8 cellular contexts compared by ENCODE assay signal in genomic region chr6:1603708-1604346, GRCh38. TPM values are rescaled to one million over a fixed set of nuclear protein-coding genes. Genes with fewer than 3 reads are reported as not detected.
DNase-seq lines count a peak whose midpoint lies in the region; ATAC-seq and TF ChIP-seq lines count a peak whose summit lies in the region.

No MANE protein-coding gene starts in this region.

- intact Hi-C loops in right cardiac atrium (cut with DNase I) = loop anchor here (5.0 to 10.0 kb wide), 13 partner anchors 498 to 1141 kb away; no protein-coding TSS in a partner anchor

- H3K27me3 ChIP-seq in GM23338 (ENCODE audit: insufficient read depth) (peaks cover 72% of the 10 kb centered on the region), right cardiac atrium (ENCODE audit: control insufficient read depth, insufficient read depth) (no peaks in the 10 kb centered on the region)

- peak; percentile 69 for DNase-seq in GM23338 (ENCODE audit: low spot score)
- DNase-seq in right cardiac atrium = no peak
- no peak for DNase-seq in skeletal muscle cell (ENCODE audit: low read depth)
- DNase-seq in activated CD4-positive, alpha-beta T cell treated with anti-CD3 and anti-CD28 coated beads, Interleukin-2, amount 50 U/mL, for 4 hours = no peak
- DNase-seq in hepatic stellate cell (ENCODE audit: low spot score) = no peak

- no peaks in the 10 kb centered on the region for H3K79me2 ChIP-seq in GM23338 (replicated peaks; ENCODE audit: insufficient read depth)

- H2AFZ ChIP-seq in GM23338 = peak overlapping the region; percentile 96; the same call in 1 of the 2 replicates

- H3K4me2 ChIP-seq in GM23338 = peak overlapping the region; percentile 83

- H3F3A ChIP-seq in GM23338 (replicated peaks; ENCODE audit: low read depth) = peaks cover 7% of the 10 kb centered on the region; the same call in 1 of the 2 replicates

- H3K4me3 Mint-ChIP-seq in GM23338 = peak overlapping the region; percentile 53

- H3K27me3 Mint-ChIP-seq in GM23338 (ENCODE audit: insufficient read depth, low read depth, poor library complexity) = peaks cover 85% of the 10 kb centered on the region

- H3K9me2 ChIP-seq in GM23338 (ENCODE audit: insufficient read depth) = no peaks in the 10 kb centered on the region

- H3K27ac ChIP-seq in GM23338 (ENCODE audit: low read depth) (no peak overlapping the region), right cardiac atrium (ENCODE audit: low read length) (no peak overlapping the region)

- no peaks in the 10 kb centered on the region; the same call in 2 of the 3 replicates for H3K36me3 Mint-ChIP-seq in GM23338 (ENCODE audit: low read depth)

- peaks cover 4% of the 10 kb centered on the region; the same call in 1 of the 2 replicates for H4K20me1 ChIP-seq in GM23338 (replicated peaks; ENCODE audit: insufficient read depth)

- WGBS in right cardiac atrium = 50% methylated on average over 27 of the region's 27 CpGs

- no peaks in the 10 kb centered on the region for H3K36me3 ChIP-seq in GM23338 (ENCODE audit: insufficient read depth)

- TF ChIP-seq CTCF in GM23338 (conservative IDR thresholded peaks at IDR 0.05; ENCODE audit: low read depth in 2 of 2) = no peak

- no peak overlapping the region for H3K27ac Mint-ChIP-seq in GM23338

- peaks cover 37% of the 10 kb centered on the region for H3K4me1 Mint-ChIP-seq in GM23338

- ATAC-seq in GM23338 (peak; percentile 3), SK-N-SH treated with all-trans-retinoic acid at 6 μM for 48 hours (peak; percentile 48), right cardiac atrium (peak in 1 of 2 donors; percentile 2), HG03196 (IDR thresholded peaks at IDR 0.05; ENCODE audit: unreplicated experiment) (no peak), HG03039 (IDR thresholded peaks at IDR 0.05; ENCODE audit: unreplicated experiment) (no peak)

- H3K4me3 ChIP-seq in GM23338 (peak overlapping the region; percentile 53), right cardiac atrium (ENCODE audit: low read length) (peak overlapping the region; percentile 37), skeletal muscle cell (ENCODE audit: low read depth, low read length) (peak overlapping the region; percentile 40)

- H3K9me3 ChIP-seq in right cardiac atrium (ENCODE audit: control insufficient read depth, low read length) = no peaks in the 10 kb centered on the region

- H3K4me1 ChIP-seq in GM23338 (ENCODE audit: insufficient read depth) (peaks cover 26% of the 10 kb centered on the region), right cardiac atrium (ENCODE audit: control insufficient read depth, insufficient read depth, low read length) (no peaks in the 10 kb centered on the region)

- peaks cover 2% of the 10 kb centered on the region; the same call in 1 of the 3 replicates for H3K9me3 Mint-ChIP-seq in GM23338

TF ChIP-seq in GM23338, 12 proteins besides CTCF, POLR2A, EP300 and RAD21:
- TF ChIP-seq NANOG (IDR thresholded peaks at IDR 0.05; ENCODE audit: borderline replicate concordance) = no peak
- TF ChIP-seq CREB1 (CRISPR knock-in tag; IDR thresholded peaks at IDR 0.05; ENCODE audit: low read depth) = peak; percentile 35

TF ChIP-seq in SK-N-SH treated with all-trans-retinoic acid at 6 μM for 48 hours, 23 proteins besides CTCF, POLR2A, EP300 and RAD21:
- TF ChIP-seq TOX (CRISPR knock-in tag; IDR thresholded peaks at IDR 0.05; ENCODE audit: borderline replicate concordance) = no peak
- TF ChIP-seq OSR1 (CRISPR knock-in tag; IDR thresholded peaks at IDR 0.05) = no peak
- no peak for TF ChIP-seq TSHZ2 (CRISPR knock-in tag; IDR thresholded peaks at IDR 0.05)
- no peak for TF ChIP-seq ARNTL (CRISPR knock-in tag; IDR thresholded peaks at IDR 0.05; ENCODE audit: borderline replicate concordance, low read depth)
- TF ChIP-seq CREB5 (CRISPR knock-in tag; IDR thresholded peaks at IDR 0.05; ENCODE audit: low read depth) = no peak
- TF ChIP-seq CSDC2 (CRISPR knock-in tag; IDR thresholded peaks at IDR 0.05) = no peak
- TF ChIP-seq BACH2 (CRISPR knock-in tag; IDR thresholded peaks at IDR 0.05; ENCODE audit: borderline replicate concordance) = no peak
- no peak for TF ChIP-seq ZNF8 (CRISPR knock-in tag; IDR thresholded peaks at IDR 0.05)
- no peak for TF ChIP-seq ESRRG (CRISPR knock-in tag; IDR thresholded peaks at IDR 0.05)
- no peak for TF ChIP-seq GLIS3 (CRISPR knock-in tag; IDR thresholded peaks at IDR 0.05)
- TF ChIP-seq ZFP30 (CRISPR knock-in tag; IDR thresholded peaks at IDR 0.05) = no peak

RNA-seq across cellular contexts. Expression of gene FOXC1, which starts 5.9 kb away (rescaled TPM):
- 0.10 and 0.27 TPM in 2 replicates for total RNA-seq in GM23338 (2014; rRNA removed; shearing (Covaris generic))
- polyA plus RNA-seq in GM23338 (2016; fragmentation: Nextera tagmentation; extraction: Ambion mirVana) (0.13 and 0.21 TPM in 2 replicates), right cardiac atrium (7.2 TPM)
- 10 to 100 TPM; 15.1 to 25.0 (median 21.9) TPM for total RNA-seq in right cardiac atrium

Comparison
In these comparisons a context has a peak if more than half of its experiments do, and no peak if none do; other contexts are left out.
1. ATAC-seq: peak in GM23338 (single experiment) and SK-N-SH treated with all-trans-retinoic acid at 6 μM for 48 hours (single experiment); none in HG03196 (single experiment) and HG03039 (single experiment).
2. RNA of gene FOXC1, which starts 5.9 kb away (total RNA-seq): 15.1 to 25.0 TPM in right cardiac atrium; 0.10 to 0.27 TPM in GM23338; every median in the first group is over 10 times any median in the second.
3. Peak in every context shown above with its lines, with median percentiles within 50 percentile points of each other: H3K4me3 ChIP-seq.